Comparison of ENCODE assay signal across 20 cellular contexts in genomic region chr16:88951989-88952388, GRCh38. TPM values are rescaled to one million over a fixed set of nuclear protein-coding genes. Genes with fewer than 3 reads are reported as not detected.
DNase-seq lines count a peak whose midpoint lies in the region; ATAC-seq and TF ChIP-seq lines count a peak whose summit lies in the region.
"Had no signal": no experiment of that assay in that cellular context is flagged by ENCODE, and none has a peak within 500 bp of the region (broad histone marks: within the 10 kb centered on the region; RNA-seq: fewer than 3 reads in every experiment).

No MANE protein-coding gene starts in this region.

- no peaks in the 10 kb centered on the region for H3K79me2 ChIP-seq in GM23248 (ENCODE audit: insufficient read depth)

- 34 to 52% methylated on average over 11 of the region's 11 CpGs for WGBS in heart right ventricle, 2 donors
- 44 to 47% methylated on average over 11 of the region's 11 CpGs for WGBS in GM23248 (ENCODE audit: low coverage in 1 of 2, low lambda C conversion rate in 2 of 2, missing lambda C conversion rate in 2 of 2), 2 experiments

- H3K9me3 ChIP-seq in right atrium auricular region (no peaks in the 10 kb centered on the region), MG63 (no peaks in the 10 kb centered on the region), heart right ventricle (no peaks in the 10 kb centered on the region), GM23248 (ENCODE audit: low read depth) (no peaks in the 10 kb centered on the region)
- H3K9me3 ChIP-seq: A549 had no signal

- no peak overlapping the region for H3K4me3 ChIP-seq in right atrium auricular region
- no peak overlapping the region for H3K4me3 ChIP-seq in MG63
- no peak overlapping the region for H3K4me3 ChIP-seq in heart right ventricle
- H3K4me3 ChIP-seq in GM23248, result no peak overlapping the region
- H3K4me3 ChIP-seq: A549 had no signal

- H3K9me2 ChIP-seq in GM23248 (ENCODE audit: insufficient read depth), result no peaks in the 10 kb centered on the region

- H3K4me1 ChIP-seq in right atrium auricular region (peaks cover 0 to 4% of the 10 kb centered on the region in 2 donors), heart right ventricle (peaks cover 0 to 11% (median 0%) of the 10 kb centered on the region in 9 donors), GM23248 (ENCODE audit: insufficient read depth) (no peaks in the 10 kb centered on the region)
- H3K4me1 ChIP-seq: A549 had no signal

- H3K4me2 ChIP-seq in GM23248 (ENCODE audit: unreplicated experiment), result no peak overlapping the region
- H3K4me2 ChIP-seq: A549, KMS-11 had no signal

- no peaks in the 10 kb centered on the region for H4K20me1 ChIP-seq in GM23248 (ENCODE audit: insufficient read depth)

- H3K27ac ChIP-seq in right atrium auricular region (no peak overlapping the region), heart right ventricle (no peak overlapping the region), GM23248 (no peak overlapping the region)
- H3K27ac ChIP-seq: A549, KMS-11 had no signal

- H3K9ac ChIP-seq in GM23248, result no peak overlapping the region
- H3K9ac ChIP-seq: KMS-11 had no signal

- intact Hi-C loops in Right ventricle myocardium inferior (cut with DNase I), result no loop called here
- intact Hi-C loops in heart right ventricle (cut with DNase I), result no loop called here

- no peak for ATAC-seq in Right ventricle myocardium inferior
- ATAC-seq in heart right ventricle, result peak in 5 of 8 donors; percentile 37 to 78 (median 66)
- ATAC-seq in omental fat pad (ENCODE audit: low FRiP score), result peak; percentile 28

- H3F3A ChIP-seq in GM23248 (ENCODE audit: insufficient read depth), result no peaks in the 10 kb centered on the region

- DNase-seq in Right ventricle myocardium inferior (ENCODE audit: missing footprints), result peak; percentile 58
- DNase-seq in right atrium auricular region (ENCODE audit: low spot score), result no peak
- DNase-seq in MG63, result peak; percentile 34
- DNase-seq in heart right ventricle, result peak in 1 of 2 donors; percentile 9
- DNase-seq in omental fat pad (ENCODE audit: low spot score), result no peak
- DNase-seq in GM23248, result no peak
- DNase-seq in mucosa of gallbladder (ENCODE audit: low spot score), result no peak
- DNase-seq in activated CD4-positive, alpha-beta T cell treated with anti-CD3 and anti-CD28 coated beads, Interleukin-2, amount 50 U/mL, for 1 hour, result no peak
- DNase-seq: DMS53, GDM1, MV-4-11, NCI-H1105 treated with DMSO at 0.1 percent for 48 hours, NCI-H1694 treated with DMSO at 0.1 percent for 48 hours, NCI-H2081 treated with DMSO at 0.1 percent for 48 hours, NCI-H2171 treated with DMSO at 0.1 percent for 48 hours, NCI-H446, NCI-H526 treated with DMSO at 0.1 percent for 48 hours, OCI-M1 had no signal

- in situ Hi-C loops in GM23248 (cut with MboI), result no loop called here

- H2AFZ ChIP-seq in GM23248, result no peak overlapping the region

- H3K36me3 ChIP-seq in right atrium auricular region (no peaks in the 10 kb centered on the region), MG63 (no peaks in the 10 kb centered on the region), heart right ventricle (no peaks in the 10 kb centered on the region), GM23248 (ENCODE audit: low read depth) (no peaks in the 10 kb centered on the region)

- no peaks in the 10 kb centered on the region for H3K27me3 ChIP-seq in right atrium auricular region
- peaks cover 3% of the 10 kb centered on the region; the same call in 1 of the 2 replicates for H3K27me3 ChIP-seq in MG63
- peaks cover 0 to 33% (median 11%) of the 10 kb centered on the region in 7 donors for H3K27me3 ChIP-seq in heart right ventricle
- peaks cover 17% of the 10 kb centered on the region for H3K27me3 ChIP-seq in GM23248 (replicated peaks; ENCODE audit: insufficient read depth)

- no peak for TF ChIP-seq CTCF in right atrium auricular region (IDR thresholded peaks at IDR 0.05)
- TF ChIP-seq CTCF in heart right ventricle (IDR thresholded peaks at IDR 0.05), result no peak
- TF ChIP-seq CTCF in omental fat pad (IDR thresholded peaks at IDR 0.05), result no peak

RNA-seq across cellular contexts. Expression of gene CBFA2T3, which starts 25.0 kb away (rescaled TPM):
- total RNA-seq in Right ventricle myocardium inferior (11.1 TPM), right atrium auricular region (1 to 10 TPM; 1.1 to 2.6 TPM), heart right ventricle (10 to 100 TPM in 2 of 10 donors, 1 to 10 TPM in 8; 3.1 to 14.9 (median 6.1) TPM), omental fat pad (10 to 100 TPM in 1 of 4 donors, 1 to 10 TPM in 2, under 1 TPM in 1; 0.84 to 12.6 (median 1.4) TPM), mucosa of gallbladder (5.2 TPM)
- total RNA-seq in MG63 (2014; rRNA removed; shearing (Covaris generic); ENCODE audit: low replicate concordance), result not detected in 2 replicates
- polyA plus RNA-seq in heart right ventricle (10 to 100 TPM in 1 of 2 donors, 1 to 10 TPM in 1; 6.0 to 17.6 TPM), GM23248 (2016; fragmentation: Nextera tagmentation; extraction: Ambion mirVana) (0.08 TPM in 1 of 2 replicates, not detected in the other)
- not detected in 2 replicates for total RNA-seq in GM23248 (2014; rRNA removed; shearing (Covaris generic))

Comparison
In these comparisons a context has a peak if more than half of its experiments do, and no peak if none do; other contexts are left out.
1. DNase-seq: peak in Right ventricle myocardium inferior (single experiment) and MG63 (single experiment); none in right atrium auricular region (single experiment), omental fat pad (single experiment), GM23248 (single experiment), mucosa of gallbladder (single experiment) and activated CD4-positive, alpha-beta T cell treated with anti-CD3 and anti-CD28 coated beads, Interleukin-2, amount 50 U/mL, for 1 hour (single experiment).